Comparison of ENCODE assay signal across 15 cellular contexts in genomic region chr3:159187706-159188105, GRCh38.
DNase-seq lines count a peak whose midpoint lies in the region; ATAC-seq and TF ChIP-seq lines count a peak whose summit lies in the region.
"Had no signal": no experiment of that assay in that cellular context is flagged by ENCODE, and none has a peak within 500 bp of the region (broad histone marks: within the 10 kb centered on the region; RNA-seq: fewer than 3 reads in every experiment).

No MANE protein-coding gene starts in this region.

- peaks cover 28% of the 10 kb centered on the region for H3K4me1 Mint-ChIP-seq in HFFc6 (ENCODE audit: low read depth)
- H3K4me1 Mint-ChIP-seq in WTC11, result no peaks in the 10 kb centered on the region
- H3K4me1 Mint-ChIP-seq: CD4-positive, CD25-positive, alpha-beta regulatory T cell had no signal

- H3K9me2 ChIP-seq in MM.1S (replicated peaks; ENCODE audit: insufficient read depth, low read length), result no peaks in the 10 kb centered on the region

- H3K9me3 Mint-ChIP-seq in HFFc6 (peaks cover 4% of the 10 kb centered on the region; the same call in 1 of the 2 replicates), WTC11 (peaks cover 6% of the 10 kb centered on the region)

- peak overlapping the region in 1 of 2 experiments; percentile 82 for H3K14ac ChIP-seq in mesenchymal stem cell (ENCODE audit: low read length in 2 of 2)

- H2BK12ac ChIP-seq in mesenchymal stem cell (ENCODE audit: low read length in 2 of 2), result peak overlapping the region; percentile 0 to 54

- WGBS in mesenchymal stem cell, result 92% methylated on average over 6 of the region's 6 CpGs

- H3K4me3 ChIP-seq in MM.1S (ENCODE audit: low read length) (no peak overlapping the region), mesenchymal stem cell (ENCODE audit: insufficient read depth in 1 of 2, low read depth in 1 of 2, low read length in 2 of 2) (no peak overlapping the region)

- H4K8ac ChIP-seq in mesenchymal stem cell (ENCODE audit: low read length), result no peak overlapping the region

- H3K27ac Mint-ChIP-seq in HFFc6, result no peak overlapping the region
- no peak overlapping the region for H3K27ac Mint-ChIP-seq in WTC11
- H3K27ac Mint-ChIP-seq: CD4-positive, CD25-positive, alpha-beta regulatory T cell had no signal

- H3K4me1 ChIP-seq in MM.1S (ENCODE audit: low read length), result peaks cover 37% of the 10 kb centered on the region
- no peaks in the 10 kb centered on the region for H3K4me1 ChIP-seq in mesenchymal stem cell (ENCODE audit: control insufficient read depth, insufficient read depth, low read depth, low read length)

- H3F3A ChIP-seq in MM.1S (ENCODE audit: insufficient read depth, low read length), result peaks cover 32% of the 10 kb centered on the region

- H4K20me1 ChIP-seq in MM.1S (ENCODE audit: insufficient read depth, low read length), result no peaks in the 10 kb centered on the region

- H3K4me3 Mint-ChIP-seq in HFFc6 (peak overlapping the region; percentile 55; the same call in 1 of the 2 replicates), WTC11 (no peak overlapping the region)
- H3K4me3 Mint-ChIP-seq: CD4-positive, CD25-positive, alpha-beta regulatory T cell had no signal

- no peak overlapping the region for H3K23ac ChIP-seq in mesenchymal stem cell (ENCODE audit: low read length in 2 of 2)

- H3K27ac ChIP-seq in MM.1S (ENCODE audit: low read length), result peak overlapping the region; percentile 80; the same call in 1 of the 2 replicates
- no peak overlapping the region for H3K27ac ChIP-seq in mesenchymal stem cell (ENCODE audit: low read length, poor library complexity, severe bottlenecking)

- no peak for TF ChIP-seq CTCF in HFFc6 (IDR thresholded peaks at IDR 0.05)
- TF ChIP-seq CTCF in MM.1S (IDR thresholded peaks at IDR 0.05; ENCODE audit: low read length), result no peak
- no peak for TF ChIP-seq CTCF in WTC11 (IDR thresholded peaks at IDR 0.05)

- H2BK5ac ChIP-seq in mesenchymal stem cell (ENCODE audit: low read depth, low read length, poor library complexity, severe bottlenecking), result no peak overlapping the region

- no peaks in the 10 kb centered on the region for H3K79me1 ChIP-seq in mesenchymal stem cell (replicated peaks; ENCODE audit: low read length, poor library complexity, severe bottlenecking)

- no peak overlapping the region for H4K91ac ChIP-seq in mesenchymal stem cell (ENCODE audit: low read length)

- H3K36me3 Mint-ChIP-seq in HFFc6 (ENCODE audit: low read depth), result no peaks in the 10 kb centered on the region
- H3K36me3 Mint-ChIP-seq in WTC11, result no peaks in the 10 kb centered on the region
- H3K36me3 Mint-ChIP-seq: CD4-positive, CD25-positive, alpha-beta regulatory T cell had no signal

- no peak; the same call in 1 of the 2 replicates for ATAC-seq in WTC11

- POLR2A ChIA-PET in WTC11 (lab: Charles Lee), result no interaction called here

- no peak overlapping the region for H2AK5ac ChIP-seq in mesenchymal stem cell (ENCODE audit: low read length, severe bottlenecking)

- H3K9me3 ChIP-seq in MM.1S (replicated peaks; ENCODE audit: insufficient read depth, low read length) (no peaks in the 10 kb centered on the region), mesenchymal stem cell (ENCODE audit: control insufficient read depth, low read length) (no peaks in the 10 kb centered on the region)

- H3K36me3 ChIP-seq in MM.1S (replicated peaks; ENCODE audit: insufficient read depth, low read length) (no peaks in the 10 kb centered on the region), mesenchymal stem cell (ENCODE audit: control insufficient read depth in 1 of 2, insufficient read depth in 2 of 2, low read depth in 1 of 2, low read length in 2 of 2) (no peaks in the 10 kb centered on the region)

- H3K4me2 ChIP-seq in MM.1S (ENCODE audit: low read depth, low read length) (no peak overlapping the region), mesenchymal stem cell (ENCODE audit: low read length, poor library complexity, severe bottlenecking) (no peak overlapping the region)

- H3K27me3 Mint-ChIP-seq in HFFc6 (ENCODE audit: insufficient read depth), result peaks cover 35% of the 10 kb centered on the region
- H3K27me3 Mint-ChIP-seq in WTC11 (ENCODE audit: low read depth), result no peaks in the 10 kb centered on the region; the same call in 1 of the 2 replicates
- H3K27me3 Mint-ChIP-seq: CD4-positive, CD25-positive, alpha-beta regulatory T cell had no signal

- no peak for DNase-seq in HFFc6
- DNase-seq in MM.1S, result no peak
- DNase-seq in WTC11 (ENCODE audit: low spot score), result peak; percentile 9
- DNase-seq in mesenchymal stem cell, result no peak
- DNase-seq in NCI-H2107 (lab: John Stamatoyannopoulos, UW), result no peak
- DNase-seq in NCI-H510A (lab: John Stamatoyannopoulos, UW), result no peak
- no peak for DNase-seq in CD1c-positive myeloid dendritic cell (ENCODE audit: extremely low spot score)
- DNase-seq: ACHN; AML-193; CD4-positive, CD25-positive, alpha-beta regulatory T cell; H7; NCI-H1436; NCI-H2029 treated with DMSO at 0.1 percent for 48 hours; NCI-H524 treated with DMSO at 0.1 percent for 48 hours; SIG-M5 had no signal

- H3K27me3 ChIP-seq in MM.1S (replicated peaks; ENCODE audit: insufficient read depth, low read length) (no peaks in the 10 kb centered on the region), mesenchymal stem cell (ENCODE audit: control insufficient read depth in 1 of 2, insufficient read depth in 1 of 2, low read length in 2 of 2) (no peaks in the 10 kb centered on the region)

- no peak overlapping the region for H2BK120ac ChIP-seq in mesenchymal stem cell (ENCODE audit: low read depth, low read length)

- CTCF ChIA-PET in WTC11 (lab: Charles Lee), result no interaction called here

- no peak overlapping the region for H3K9ac ChIP-seq in MM.1S (ENCODE audit: low read length)
- H3K9ac ChIP-seq in mesenchymal stem cell (ENCODE audit: low read length), result no peak overlapping the region

- peak overlapping the region in 1 of 2 experiments; percentile 30 for H3K4ac ChIP-seq in mesenchymal stem cell (ENCODE audit: low read depth in 1 of 2, low read length in 2 of 2)

- H2AFZ ChIP-seq in MM.1S (ENCODE audit: low read length) (no peak overlapping the region), mesenchymal stem cell (ENCODE audit: low read depth, low read length) (no peak overlapping the region)

- H2BK15ac ChIP-seq in mesenchymal stem cell (ENCODE audit: low read depth, poor library complexity, severe bottlenecking), result no peak overlapping the region

- peak overlapping the region in 1 of 2 experiments; percentile 52 for H3K18ac ChIP-seq in mesenchymal stem cell (ENCODE audit: low read depth in 1 of 2, low read length in 2 of 2)

- no peaks in the 10 kb centered on the region for H3K79me2 ChIP-seq in MM.1S (ENCODE audit: low read length)

TF ChIP-seq in WTC11, 78 proteins besides CTCF, POLR2A, EP300 and RAD21:
- TF ChIP-seq NFYB (CRISPR knock-in tag; conservative IDR thresholded peaks at IDR 0.05; ENCODE audit: low read depth), result peak; percentile 55; the same call in 1 of the 2 replicates
- TF ChIP-seq, protein P1, sequence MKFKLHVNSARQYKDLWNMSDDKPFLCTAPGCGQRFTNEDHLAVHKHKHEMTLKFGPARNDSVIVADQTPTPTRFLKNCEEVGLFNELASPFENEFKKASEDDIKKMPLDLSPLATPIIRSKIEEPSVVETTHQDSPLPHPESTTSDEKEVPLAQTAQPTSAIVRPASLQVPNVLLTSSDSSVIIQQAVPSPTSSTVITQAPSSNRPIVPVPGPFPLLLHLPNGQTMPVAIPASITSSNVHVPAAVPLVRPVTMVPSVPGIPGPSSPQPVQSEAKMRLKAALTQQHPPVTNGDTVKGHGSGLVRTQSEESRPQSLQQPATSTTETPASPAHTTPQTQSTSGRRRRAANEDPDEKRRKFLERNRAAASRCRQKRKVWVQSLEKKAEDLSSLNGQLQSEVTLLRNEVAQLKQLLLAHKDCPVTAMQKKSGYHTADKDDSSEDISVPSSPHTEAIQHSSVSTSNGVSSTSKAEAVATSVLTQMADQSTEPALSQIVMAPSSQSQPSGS (CRISPR knock-in tag; IDR thresholded peaks at IDR 0.05; ENCODE audit: borderline replicate concordance, low read depth), result no peak
TF ChIP-seq in WTC11: peak in this region for 1.
